In the genomic region with DNA sequence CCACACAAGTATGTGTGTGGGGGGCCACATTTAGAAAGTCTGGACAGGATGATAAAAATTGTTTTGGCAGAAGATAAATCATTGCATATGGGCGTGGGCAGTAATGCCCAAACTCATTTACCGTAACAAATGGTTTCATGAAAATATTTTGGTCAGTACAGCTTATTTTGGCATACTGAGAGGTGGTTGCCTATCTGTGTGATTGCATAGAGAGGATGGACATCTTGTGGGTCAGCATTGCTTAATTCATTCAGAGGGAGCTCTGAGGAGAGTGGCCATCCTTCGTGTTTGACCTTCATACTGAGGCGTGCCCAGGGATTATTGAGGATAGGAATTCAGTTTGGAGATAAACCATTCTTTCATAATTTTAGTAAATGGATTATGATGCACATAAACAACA, we compare ENCODE assay signal across 2 cellular contexts.
TF ChIP-seq lines count a peak whose summit lies in the region.

No MANE protein-coding gene starts in this region.

TF ChIP-seq in SK-N-SH, 30 proteins besides CTCF, POLR2A, EP300 and RAD21 (continued from another document):
- TF ChIP-seq, protein P1, sequence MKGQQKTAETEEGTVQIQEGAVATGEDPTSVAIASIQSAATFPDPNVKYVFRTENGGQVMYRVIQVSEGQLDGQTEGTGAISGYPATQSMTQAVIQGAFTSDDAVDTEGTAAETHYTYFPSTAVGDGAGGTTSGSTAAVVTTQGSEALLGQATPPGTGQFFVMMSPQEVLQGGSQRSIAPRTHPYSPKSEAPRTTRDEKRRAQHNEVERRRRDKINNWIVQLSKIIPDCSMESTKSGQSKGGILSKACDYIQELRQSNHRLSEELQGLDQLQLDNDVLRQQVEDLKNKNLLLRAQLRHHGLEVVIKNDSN (IDR thresholded peaks at IDR 0.05; ENCODE audit: borderline replicate concordance, low read depth) = no peak
- TF ChIP-seq NRF1 (IDR thresholded peaks at IDR 0.05; ENCODE audit: low read depth, low read length) (no peak), RCOR1 (IDR thresholded peaks at IDR 0.05; ENCODE audit: low read length) (no peak), EZH2phosphoT487 (IDR thresholded peaks at IDR 0.05; ENCODE audit: borderline replicate concordance, low read depth) (no peak), NFIC (IDR thresholded peaks at IDR 0.05; ENCODE audit: borderline replicate concordance) (no peak)
- TF ChIP-seq, protein P2, sequence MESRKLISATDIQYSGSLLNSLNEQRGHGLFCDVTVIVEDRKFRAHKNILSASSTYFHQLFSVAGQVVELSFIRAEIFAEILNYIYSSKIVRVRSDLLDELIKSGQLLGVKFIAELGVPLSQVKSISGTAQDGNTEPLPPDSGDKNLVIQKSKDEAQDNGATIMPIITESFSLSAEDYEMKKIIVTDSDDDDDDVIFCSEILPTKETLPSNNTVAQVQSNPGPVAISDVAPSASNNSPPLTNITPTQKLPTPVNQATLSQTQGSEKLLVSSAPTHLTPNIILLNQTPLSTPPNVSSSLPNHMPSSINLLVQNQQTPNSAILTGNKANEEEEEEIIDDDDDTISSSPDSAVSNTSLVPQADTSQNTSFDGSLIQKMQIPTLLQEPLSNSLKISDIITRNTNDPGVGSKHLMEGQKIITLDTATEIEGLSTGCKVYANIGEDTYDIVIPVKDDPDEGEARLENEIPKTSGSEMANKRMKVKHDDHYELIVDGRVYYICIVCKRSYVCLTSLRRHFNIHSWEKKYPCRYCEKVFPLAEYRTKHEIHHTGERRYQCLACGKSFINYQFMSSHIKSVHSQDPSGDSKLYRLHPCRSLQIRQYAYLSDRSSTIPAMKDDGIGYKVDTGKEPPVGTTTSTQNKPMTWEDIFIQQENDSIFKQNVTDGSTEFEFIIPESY (IDR thresholded peaks at IDR 0.05; ENCODE audit: borderline replicate concordance, low read depth) = no peak
- TF ChIP-seq, protein P3, sequence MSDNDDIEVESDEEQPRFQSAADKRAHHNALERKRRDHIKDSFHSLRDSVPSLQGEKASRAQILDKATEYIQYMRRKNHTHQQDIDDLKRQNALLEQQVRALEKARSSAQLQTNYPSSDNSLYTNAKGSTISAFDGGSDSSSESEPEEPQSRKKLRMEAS (IDR thresholded peaks at IDR 0.05; ENCODE audit: low read depth) = no peak
- TF ChIP-seq, protein P4, sequence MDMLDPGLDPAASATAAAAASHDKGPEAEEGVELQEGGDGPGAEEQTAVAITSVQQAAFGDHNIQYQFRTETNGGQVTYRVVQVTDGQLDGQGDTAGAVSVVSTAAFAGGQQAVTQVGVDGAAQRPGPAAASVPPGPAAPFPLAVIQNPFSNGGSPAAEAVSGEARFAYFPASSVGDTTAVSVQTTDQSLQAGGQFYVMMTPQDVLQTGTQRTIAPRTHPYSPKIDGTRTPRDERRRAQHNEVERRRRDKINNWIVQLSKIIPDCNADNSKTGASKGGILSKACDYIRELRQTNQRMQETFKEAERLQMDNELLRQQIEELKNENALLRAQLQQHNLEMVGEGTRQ (IDR thresholded peaks at IDR 0.05; ENCODE audit: borderline replicate concordance, low read depth, low read length) = no peak

TF ChIP-seq in SK-N-SH treated with all-trans-retinoic acid at 6 μM for 48 hours, 23 proteins besides CTCF, POLR2A, EP300 and RAD21 (continued from another document):
- no peak for TF ChIP-seq GLIS3 (CRISPR knock-in tag; IDR thresholded peaks at IDR 0.05)
- TF ChIP-seq, protein P5, sequence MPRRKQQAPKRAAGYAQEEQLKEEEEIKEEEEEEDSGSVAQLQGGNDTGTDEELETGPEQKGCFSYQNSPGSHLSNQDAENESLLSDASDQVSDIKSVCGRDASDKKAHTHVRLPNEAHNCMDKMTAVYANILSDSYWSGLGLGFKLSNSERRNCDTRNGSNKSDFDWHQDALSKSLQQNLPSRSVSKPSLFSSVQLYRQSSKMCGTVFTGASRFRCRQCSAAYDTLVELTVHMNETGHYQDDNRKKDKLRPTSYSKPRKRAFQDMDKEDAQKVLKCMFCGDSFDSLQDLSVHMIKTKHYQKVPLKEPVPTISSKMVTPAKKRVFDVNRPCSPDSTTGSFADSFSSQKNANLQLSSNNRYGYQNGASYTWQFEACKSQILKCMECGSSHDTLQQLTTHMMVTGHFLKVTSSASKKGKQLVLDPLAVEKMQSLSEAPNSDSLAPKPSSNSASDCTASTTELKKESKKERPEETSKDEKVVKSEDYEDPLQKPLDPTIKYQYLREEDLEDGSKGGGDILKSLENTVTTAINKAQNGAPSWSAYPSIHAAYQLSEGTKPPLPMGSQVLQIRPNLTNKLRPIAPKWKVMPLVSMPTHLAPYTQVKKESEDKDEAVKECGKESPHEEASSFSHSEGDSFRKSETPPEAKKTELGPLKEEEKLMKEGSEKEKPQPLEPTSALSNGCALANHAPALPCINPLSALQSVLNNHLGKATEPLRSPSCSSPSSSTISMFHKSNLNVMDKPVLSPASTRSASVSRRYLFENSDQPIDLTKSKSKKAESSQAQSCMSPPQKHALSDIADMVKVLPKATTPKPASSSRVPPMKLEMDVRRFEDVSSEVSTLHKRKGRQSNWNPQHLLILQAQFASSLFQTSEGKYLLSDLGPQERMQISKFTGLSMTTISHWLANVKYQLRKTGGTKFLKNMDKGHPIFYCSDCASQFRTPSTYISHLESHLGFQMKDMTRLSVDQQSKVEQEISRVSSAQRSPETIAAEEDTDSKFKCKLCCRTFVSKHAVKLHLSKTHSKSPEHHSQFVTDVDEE (CRISPR knock-in tag; IDR thresholded peaks at IDR 0.05) = no peak
- TF ChIP-seq ESRRG (CRISPR knock-in tag; IDR thresholded peaks at IDR 0.05) = no peak
- no peak for TF ChIP-seq RARB (CRISPR knock-in tag; IDR thresholded peaks at IDR 0.05)
- TF ChIP-seq ZC3H10 (CRISPR knock-in tag; IDR thresholded peaks at IDR 0.05) = no peak
- TF ChIP-seq ZNF8 (CRISPR knock-in tag; IDR thresholded peaks at IDR 0.05) = no peak
- TF ChIP-seq ZNF565 (CRISPR knock-in tag; conservative IDR thresholded peaks at IDR 0.05; ENCODE audit: low read depth) = no peak
